ENCODE assay signal across 6 cellular contexts in genomic region chr11:57641426-57641825, GRCh38. TPM values are rescaled to one million over a fixed set of nuclear protein-coding genes. Genes with fewer than 3 reads are reported as not detected.
A peak's percentile ranks its signal among the peaks of the same experiment; 100 is the strongest.
DNase-seq lines count a peak whose midpoint lies in the region; ATAC-seq and TF ChIP-seq lines count a peak whose summit lies in the region.

No MANE protein-coding gene starts in this region.

- peak; percentile 37 for DNase-seq in NCI-H2171 (lab: John Stamatoyannopoulos, UW)
- peak; percentile 87 for DNase-seq in choroid plexus epithelial cell (ENCODE audit: low read depth)
- no peak for DNase-seq in sciatic nerve (ENCODE audit: low spot score)

- peak; percentile 79 for TF ChIP-seq CTCF in choroid plexus epithelial cell (conservative IDR thresholded peaks at IDR 0.05; ENCODE audit: low read depth, low read length)

- ATAC-seq in GM18861 (IDR thresholded peaks at IDR 0.05; ENCODE audit: unreplicated experiment): peak; percentile 50
- ATAC-seq in sciatic nerve: peak; percentile 26
- no peak for ATAC-seq in HG02571 (IDR thresholded peaks at IDR 0.05; ENCODE audit: unreplicated experiment)
- ATAC-seq in GM21367 (IDR thresholded peaks at IDR 0.05; ENCODE audit: unreplicated experiment): no peak

- no peak overlapping the region for H3K4me3 ChIP-seq in choroid plexus epithelial cell (ENCODE audit: low read depth, low read length)

- intact Hi-C loops in sciatic nerve (cut with DNase I): loop anchor here (10.0 kb wide), 1 partner anchor 307 kb away; the partner anchor contains the start of genes P2RX3 and SSRP1

RNA-seq across cellular contexts. Expression of gene YPEL4, which starts 8.3 kb away (rescaled TPM):
- total RNA-seq in sciatic nerve: 2.1 TPM

RNA-seq across cellular contexts. Expression of gene CLP1, which starts 16.1 kb away (rescaled TPM):
- 11.9 TPM for total RNA-seq in sciatic nerve

RNA-seq across cellular contexts. Expression of gene ZDHHC5, which starts 26.5 kb away (rescaled TPM):
- 45.4 TPM for total RNA-seq in sciatic nerve

RNA-seq across cellular contexts. Expression of gene SERPING1, which starts 43.9 kb away (rescaled TPM):
- total RNA-seq in sciatic nerve: 701 TPM

Comparison
In these comparisons a context has a peak if more than half of its experiments do, and no peak if none do; other contexts are left out.
1. ATAC-seq: peak in GM18861 (single experiment) and sciatic nerve (single experiment); none in HG02571 (single experiment) and GM21367 (single experiment).